Comparison of ENCODE assay signal across 8 cellular contexts in genomic region chr6:99588618-99589289, GRCh38. TPM values are rescaled to one million over a fixed set of nuclear protein-coding genes. Genes with fewer than 3 reads are reported as not detected.
DNase-seq lines count a peak whose midpoint lies in the region; ATAC-seq and TF ChIP-seq lines count a peak whose summit lies in the region.

No MANE protein-coding gene starts in this region.

- H3K9me3 ChIP-seq in DND-41 (ENCODE audit: insufficient read depth, low read length, severe bottlenecking) (no peaks in the 10 kb centered on the region), HUES64 (ENCODE audit: insufficient read depth, low read depth, low read length) (no peaks in the 10 kb centered on the region), PC-9 (ENCODE audit: insufficient read depth, low read depth) (no peaks in the 10 kb centered on the region), parathyroid adenoma (ENCODE audit: control insufficient read depth, low read length) (no peaks in the 10 kb centered on the region), vagina (no peaks in the 10 kb centered on the region)

- DNase-seq in DND-41 (peak; percentile 81), PC-9 (peak in 1 of 2 experiments; percentile 30), activated gamma-delta T cell treated with Interleukin-2 at 50 U/mL for 16 hours (peak; percentile 59), globus pallidus (ENCODE audit: low spot score) (peak; percentile 35), vagina (ENCODE audit: extremely low spot score in 2 of 2) (no peak)

- no peak for TF ChIP-seq POLR2A in vagina (IDR thresholded peaks at IDR 0.05)

- H4K20me1 ChIP-seq in DND-41 (ENCODE audit: insufficient read depth, low read length), result no peaks in the 10 kb centered on the region
- H4K20me1 ChIP-seq in PC-9 (ENCODE audit: insufficient read depth), result no peaks in the 10 kb centered on the region

- H3K79me2 ChIP-seq in DND-41 (ENCODE audit: insufficient read depth, low read length) (no peaks in the 10 kb centered on the region), PC-9 (ENCODE audit: low read depth) (no peaks in the 10 kb centered on the region), parathyroid adenoma (no peaks in the 10 kb centered on the region)

- POLR2A ChIA-PET in PC-9 (lab: Charles Lee; ENCODE audit: unreplicated experiment), result no interaction called here

- H3K4me1 ChIP-seq in DND-41 (ENCODE audit: insufficient read depth, low read length), result peaks cover 20% of the 10 kb centered on the region
- 0 out of 2 replicates have a peak, but pooled peaks cover 5% of the 10 kb centered on the region for H3K4me1 ChIP-seq in HUES64 (ENCODE audit: insufficient read depth, low read length)
- no peaks in the 10 kb centered on the region for H3K4me1 ChIP-seq in PC-9 (replicated peaks; ENCODE audit: insufficient read depth)
- peaks cover 4% of the 10 kb centered on the region for H3K4me1 ChIP-seq in parathyroid adenoma
- peaks cover 20% of the 10 kb centered on the region for H3K4me1 ChIP-seq in vagina

- H3K9me2 ChIP-seq in PC-9 (ENCODE audit: insufficient read depth), result no peaks in the 10 kb centered on the region

- H3K9ac ChIP-seq in DND-41 (ENCODE audit: low read depth, low read length) (peak overlapping the region; percentile 59), HUES64 (ENCODE audit: low read depth, low read length) (no peak overlapping the region), parathyroid adenoma (no peak overlapping the region)

- H3K27me3 ChIP-seq in DND-41 (ENCODE audit: insufficient read depth, low read length, poor library complexity) (peaks cover 37% of the 10 kb centered on the region), HUES64 (ENCODE audit: insufficient read depth, low read length) (peaks cover 98% of the 10 kb centered on the region), PC-9 (ENCODE audit: insufficient read depth, low read depth) (peaks cover 20% of the 10 kb centered on the region), parathyroid adenoma (ENCODE audit: control insufficient read depth, insufficient read depth, low read length) (peaks cover 11% of the 10 kb centered on the region), vagina (no peaks in the 10 kb centered on the region)

- H3K27ac ChIP-seq in DND-41 (ENCODE audit: low read length), result peak overlapping the region; percentile 52; the same call in 1 of the 2 replicates
- no peak overlapping the region for H3K27ac ChIP-seq in HUES64 (ENCODE audit: low read depth, low read length)
- H3K27ac ChIP-seq in PC-9, result no peak overlapping the region
- no peak overlapping the region for H3K27ac ChIP-seq in parathyroid adenoma
- H3K27ac ChIP-seq in vagina, result no peak overlapping the region

- H3K4me2 ChIP-seq in DND-41 (ENCODE audit: insufficient read depth, low read length) (peak overlapping the region; percentile 97), PC-9 (peak overlapping the region; percentile 83), parathyroid adenoma (ENCODE audit: low read length) (peak overlapping the region; percentile 84)

- peak overlapping the region; percentile 92 for H2AFZ ChIP-seq in DND-41 (ENCODE audit: low read depth, low read length)
- H2AFZ ChIP-seq in PC-9, result peak overlapping the region; percentile 85
- peak overlapping the region; percentile 91 for H2AFZ ChIP-seq in parathyroid adenoma

- intact Hi-C loops in PC-9 (cut with micrococcal nuclease; ENCODE audit: unreplicated experiment), result no loop called here
- intact Hi-C loops in vagina (cut with DNase I), result loop anchor here (10.0 kb wide), 1 partner anchor 156 kb away; no protein-coding TSS in a partner anchor

- no peaks in the 10 kb centered on the region for H3F3A ChIP-seq in PC-9 (ENCODE audit: insufficient read depth, low read depth)

- BruUV-seq in PC-9 (replicated peaks; lab: Mats Ljungman, UMichigan), result no TSS peak

- H3K4me3 ChIP-seq in DND-41 (ENCODE audit: low read depth in 1 of 2, low read length in 2 of 2) (peak overlapping the region; percentile 41 to 74; a peak in 3 of 4 replicates), HUES64 (ENCODE audit: low read length) (peak overlapping the region; percentile 54), PC-9 (peak overlapping the region; percentile 57), parathyroid adenoma (ENCODE audit: low read depth, low read length) (peak overlapping the region; percentile 45), vagina (peak overlapping the region; percentile 45 to 55)

- CTCF ChIA-PET in PC-9 (lab: Charles Lee), result no interaction called here

- peak; percentile 84 for TF ChIP-seq CTCF in DND-41 (IDR thresholded peaks at IDR 0.05; ENCODE audit: borderline replicate concordance, extremely low read depth, low read length, poor library complexity, severe bottlenecking)
- no peak; the same call in 1 of the 2 replicates for TF ChIP-seq CTCF in PC-9 (conservative IDR thresholded peaks at IDR 0.05)
- peak; percentile 55 for TF ChIP-seq CTCF in parathyroid adenoma (IDR thresholded peaks at IDR 0.05)
- no peak for TF ChIP-seq CTCF in vagina (IDR thresholded peaks at IDR 0.05)

- H3K36me3 ChIP-seq in DND-41 (ENCODE audit: insufficient read depth, low read length), result no peaks in the 10 kb centered on the region
- no peaks in the 10 kb centered on the region for H3K36me3 ChIP-seq in HUES64 (ENCODE audit: insufficient read depth, low read length)
- H3K36me3 ChIP-seq in PC-9 (ENCODE audit: low read depth), result no peaks in the 10 kb centered on the region
- H3K36me3 ChIP-seq in parathyroid adenoma (ENCODE audit: control insufficient read depth, insufficient read depth, low read length), result no peaks in the 10 kb centered on the region
- no peaks in the 10 kb centered on the region for H3K36me3 ChIP-seq in vagina

- WGBS in HUES64, result 1% methylated on average over 52 of the region's 52 CpGs

- ATAC-seq in DND-41 (ENCODE audit: insufficient read depth, low read depth), result peak; percentile 92
- ATAC-seq in GM21529 (IDR thresholded peaks at IDR 0.05; ENCODE audit: unreplicated experiment), result peak; percentile 96

RNA-seq across cellular contexts. Expression of gene PRDM13, which starts 17.9 kb away (rescaled TPM):
- not detected for polyA plus RNA-seq in HUES64 (2013, experiment 1 of 2)
- not detected for polyA plus RNA-seq in HUES64 (2013, experiment 2 of 2)
- not detected in 2 replicates for total RNA-seq in PC-9 (2021)
- not detected for total RNA-seq in vagina

RNA-seq across cellular contexts. Expression of gene CCNC, which starts 20.3 kb away (rescaled TPM):
- polyA plus RNA-seq in HUES64 (2013, experiment 1 of 2), result 82.1 TPM
- 86.9 TPM for polyA plus RNA-seq in HUES64 (2013, experiment 2 of 2)
- 62.2 and 83.7 TPM in 2 replicates for total RNA-seq in PC-9 (2021)
- 47.4 TPM for total RNA-seq in vagina

Comparison
In these comparisons a context has a peak if more than half of its experiments do, and no peak if none do; other contexts are left out.
1. DNase-seq: peak in DND-41 (single experiment), activated gamma-delta T cell treated with Interleukin-2 at 50 U/mL for 16 hours (single experiment) and globus pallidus (single experiment); none in vagina (0 of 2).
2. CTCF ChIP-seq: peak in DND-41 (single experiment) and parathyroid adenoma (single experiment); none in PC-9 (single experiment) and vagina (0 of 3).
3. Peak in every context shown above with its lines, with median percentiles within 50 percentile points of each other: H2AFZ ChIP-seq, H3K4me2 ChIP-seq and H3K4me3 ChIP-seq.